7 cellular contexts compared by ENCODE assay signal in the genomic region with DNA sequence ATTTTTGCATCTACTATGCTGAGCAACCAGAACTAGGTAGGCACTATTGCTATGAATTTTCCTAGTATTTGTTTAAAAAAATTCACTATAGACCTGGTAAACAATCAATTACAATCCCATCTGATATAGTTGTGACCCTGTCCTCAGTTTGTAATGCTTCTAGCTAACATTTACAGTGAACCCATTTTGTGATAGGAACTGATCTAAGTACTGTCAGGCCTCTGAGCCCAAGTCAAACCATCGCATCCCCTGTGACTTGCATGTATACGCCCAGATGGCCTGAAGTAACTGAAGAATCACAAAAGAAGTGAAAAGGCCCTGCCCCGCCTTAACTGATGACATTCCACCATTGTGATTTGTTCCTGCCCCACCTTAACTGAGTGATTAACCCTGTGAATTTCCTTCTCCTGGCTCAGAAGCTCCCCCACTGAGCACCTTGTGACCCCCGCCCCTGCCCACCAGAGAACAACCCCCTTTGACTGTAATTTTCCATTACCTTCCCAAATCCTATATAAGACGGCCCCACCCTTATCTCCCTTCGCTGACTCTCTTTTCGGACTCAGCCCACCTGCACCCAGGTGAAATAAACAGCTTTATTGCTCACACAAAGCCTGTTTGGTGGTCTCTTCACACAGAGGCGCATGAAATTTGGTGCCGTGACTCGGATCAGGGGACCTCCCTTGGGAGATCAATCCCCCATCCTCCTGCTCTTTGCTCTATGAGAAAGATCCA.
DNase-seq lines count a peak whose midpoint lies in the region; ATAC-seq and TF ChIP-seq lines count a peak whose summit lies in the region.
"Not testable (repeated sequence)": the region's sequence is repeated elsewhere in the genome, so short reads cannot be mapped to it uniquely, and the experiment has no call there.

No MANE protein-coding gene starts in this region.

- peaks cover 25% of the 10 kb centered on the region for H3K4me1 ChIP-seq in PC-9 (replicated peaks; ENCODE audit: insufficient read depth)
- peaks cover 31% of the 10 kb centered on the region for H3K4me1 ChIP-seq in foreskin keratinocyte
- H3K4me1 ChIP-seq in skeletal muscle satellite cell (ENCODE audit: control insufficient read depth, insufficient read depth, low read length), result peaks cover 28% of the 10 kb centered on the region

- H3K4me2 ChIP-seq in PC-9, result peak overlapping the region; percentile 36
- H3K4me2 ChIP-seq in skeletal muscle satellite cell (ENCODE audit: low read length), result peak overlapping the region; percentile 58

- H3K36me3 ChIP-seq in PC-9 (ENCODE audit: low read depth); skeletal muscle satellite cell (ENCODE audit: insufficient read depth, low read length): not testable (repeated sequence)

- intact Hi-C loops in PC-9 (cut with micrococcal nuclease; ENCODE audit: unreplicated experiment), result loop anchor here (2.0 to 10.0 kb wide), 4 partner anchors 43 to 551 kb away; partner anchors contain the start of gene GNG12
- intact Hi-C loops in MCF 10A (cut with micrococcal nuclease), result not testable (repeated sequence)

- not testable (repeated sequence) for H3K9ac ChIP-seq in skeletal muscle satellite cell (ENCODE audit: low read depth, low read length)

- not testable (repeated sequence) for BruUV-seq in PC-9 (replicated peaks; lab: Mats Ljungman, UMichigan); MCF 10A (replicated peaks; lab: Mats Ljungman, UMichigan)

- H3K9me3 ChIP-seq in PC-9 (ENCODE audit: insufficient read depth, low read depth), result peaks cover 19% of the 10 kb centered on the region
- not testable (repeated sequence) for H3K9me3 ChIP-seq in skeletal muscle satellite cell (replicated peaks; ENCODE audit: low read length)

- in situ Hi-C loops in ACHN (cut with HindIII; ENCODE audit: low pct_ligation_motif_present, low pct_unique_long_range_greater_than_20kb, low sequenced_read_pairs), result not testable (repeated sequence)

- POLR2A ChIA-PET in PC-9 (lab: Charles Lee; ENCODE audit: unreplicated experiment), result not testable (repeated sequence)
- POLR2A ChIA-PET in MCF 10A (lab: Yijun Ruan, JAX), result interaction anchor here (1.0 to 1.1 kb wide), 2 partner anchors 17 to 268 kb away, joined by 3 to 4 read pairs; no protein-coding TSS in a partner anchor

- peak overlapping the region; percentile 82 for H3K4me3 Mint-ChIP-seq in MCF 10A (ENCODE audit: unreplicated experiment)

- H3K4me1 Mint-ChIP-seq in MCF 10A (ENCODE audit: insufficient read depth, unreplicated experiment), result peaks cover 56% of the 10 kb centered on the region

- DNase-seq in ACHN (peak; percentile 23), HT1080 (ENCODE audit: low read depth) (peak; percentile 25), MCF 10A (ENCODE audit: unreplicated experiment) (peak; percentile 9), epithelial cell of esophagus (ENCODE audit: low read depth) (peak; percentile 43), foreskin keratinocyte (peak in 1 of 2 donors; percentile 20)
- DNase-seq in PC-9, result not testable (repeated sequence)

- H3K79me2 ChIP-seq in PC-9 (ENCODE audit: low read depth), result not testable (repeated sequence)

- H3K27me3 Mint-ChIP-seq in MCF 10A (ENCODE audit: insufficient read depth, unreplicated experiment), result not testable (repeated sequence)

- H4K20me1 ChIP-seq in PC-9 (ENCODE audit: insufficient read depth), result not testable (repeated sequence)

- peaks cover 23% of the 10 kb centered on the region for H3F3A ChIP-seq in PC-9 (ENCODE audit: insufficient read depth, low read depth)

- not testable (repeated sequence) for H3K9me3 Mint-ChIP-seq in MCF 10A (ENCODE audit: unreplicated experiment)

- CTCF ChIA-PET in PC-9 (lab: Charles Lee), result not testable (repeated sequence)
- CTCF ChIA-PET in MCF 10A (lab: Yijun Ruan, JAX), result interaction anchor here (0.5 to 1.5 kb wide), 4 partner anchors 44 to 269 kb away, joined by 3 to 5 read pairs (median 3); no protein-coding TSS in a partner anchor

- not testable (repeated sequence) for TF ChIP-seq CTCF in PC-9 (conservative IDR thresholded peaks at IDR 0.05); MCF 10A (IDR thresholded peaks at IDR 0.05; ENCODE audit: unreplicated experiment); epithelial cell of esophagus (IDR thresholded peaks at IDR 0.05; ENCODE audit: insufficient read depth, low read depth, low read length, missing control alignments); foreskin keratinocyte (conservative IDR thresholded peaks at IDR 0.05)

- not testable (repeated sequence) for H3K36me3 Mint-ChIP-seq in MCF 10A (ENCODE audit: insufficient read depth, unreplicated experiment)

- H2AFZ ChIP-seq in PC-9, result not testable (repeated sequence)

- peak overlapping the region; percentile 79 for H3K27ac ChIP-seq in PC-9
- H3K27ac ChIP-seq in foreskin keratinocyte, result peak overlapping the region; percentile 80

- H3K27ac Mint-ChIP-seq in MCF 10A (ENCODE audit: low read depth, unreplicated experiment), result peak overlapping the region; percentile 98

- not testable (repeated sequence) for H3K27me3 ChIP-seq in PC-9 (ENCODE audit: insufficient read depth, low read depth); foreskin keratinocyte; skeletal muscle satellite cell (ENCODE audit: control insufficient read depth, insufficient read depth, low read length)

- H3K9me2 ChIP-seq in PC-9 (ENCODE audit: insufficient read depth), result not testable (repeated sequence)

- not testable (repeated sequence) for ATAC-seq in foreskin keratinocyte

- H3K4me3 ChIP-seq in PC-9; epithelial cell of esophagus (ENCODE audit: low read length); skeletal muscle satellite cell (ENCODE audit: low read length): not testable (repeated sequence)
